Comparison of ENCODE assay signal across 8 cellular contexts in the genomic region with DNA sequence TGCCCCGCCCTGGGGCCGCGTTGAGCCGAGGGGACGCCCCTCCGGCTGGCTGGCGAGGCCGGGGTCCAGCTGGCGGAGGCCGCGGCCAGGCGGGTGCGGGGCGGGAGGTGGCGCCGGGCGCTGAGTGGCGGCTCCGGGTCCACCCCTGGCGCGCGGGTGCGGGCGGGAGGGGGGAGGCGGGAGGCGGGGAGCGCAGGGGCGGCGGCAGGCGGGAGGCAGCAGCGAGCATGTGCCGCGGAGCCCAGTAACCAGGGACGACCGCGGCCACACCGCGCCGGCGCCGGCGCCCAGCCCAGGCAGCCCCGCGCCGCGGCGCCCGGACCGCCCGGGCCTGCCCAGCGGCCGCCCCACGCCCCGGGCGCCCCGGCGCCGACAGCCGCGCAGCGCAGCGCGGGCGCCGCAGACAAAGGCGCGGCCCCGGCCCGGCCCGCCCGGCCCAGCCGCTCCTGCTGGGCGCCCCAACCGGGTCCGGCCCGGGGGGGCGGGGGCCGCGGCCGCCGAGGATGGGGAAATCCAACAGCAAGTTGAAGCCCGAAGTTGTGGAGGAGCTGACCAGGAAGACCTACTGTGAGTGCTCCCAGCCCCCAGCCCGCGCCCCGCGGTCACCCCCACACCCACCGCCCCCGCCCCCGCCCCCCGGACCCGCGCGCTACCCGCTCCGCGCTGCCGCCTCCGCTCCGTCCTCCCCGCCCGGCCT. TPM values are rescaled to one million over a fixed set of nuclear protein-coding genes. Genes with fewer than 3 reads are reported as not detected.
A peak's percentile ranks its signal among the peaks of the same experiment; 100 is the strongest.
DNase-seq lines count a peak whose midpoint lies in the region; ATAC-seq, FAIRE-seq and TF ChIP-seq lines count a peak whose summit lies in the region.

TSS of gene NCS1 (plus strand) at position 244 of the 697 bp plus-strand sequence. CDS start at position 504, 260 bp downstream.

- no peak for TF ChIP-seq POLR2A in A549 (IDR thresholded peaks at IDR 0.05; ENCODE audit: low read length)
- peak in 1 of 2 donors; percentile 46 for TF ChIP-seq POLR2A in thyroid gland (IDR thresholded peaks at IDR 0.05)

- H3K4me2 ChIP-seq in A549 (peak within 1 kb of the TSS; percentile 90), osteoblast (ENCODE audit: insufficient read depth, low read length) (peak within 1 kb of the TSS; percentile 85)

- H3K27ac ChIP-seq in A549, result peak within 1 kb of the TSS; percentile 88 to 95
- peak within 1 kb of the TSS; percentile 69 for H3K27ac ChIP-seq in SJCRH30
- peak within 1 kb of the TSS; percentile 40 for H3K27ac ChIP-seq in osteoblast (ENCODE audit: low read depth, low read length)
- peak within 1 kb of the TSS; percentile 39 to 83 (median 50) for H3K27ac ChIP-seq in thyroid gland

- ATAC-seq in A549, result peak; percentile 80 to 82
- ATAC-seq in Right ventricle myocardium superior (ENCODE audit: poor library complexity), result peak; percentile 95
- no peak for ATAC-seq in GM21381 (IDR thresholded peaks at IDR 0.05; ENCODE audit: unreplicated experiment)

- H3K27me3 ChIP-seq in SJCRH30 (no peaks in the 10 kb centered on the region), adipocyte (replicated peaks; ENCODE audit: control insufficient read depth, insufficient read depth, low read length) (no peaks in the 10 kb centered on the region), osteoblast (ENCODE audit: insufficient read depth, low read length) (no peaks in the 10 kb centered on the region), thyroid gland (no peaks in the 10 kb centered on the region)

- no peak for FAIRE-seq in A549 (lab: Jason Lieb, UNC)

- H3K9me3 ChIP-seq in A549 (no peaks in the 10 kb centered on the region), SJCRH30 (replicated peaks) (no peaks in the 10 kb centered on the region), adipocyte (ENCODE audit: control insufficient read depth, low read length) (no peaks in the 10 kb centered on the region), osteoblast (ENCODE audit: low read depth, low read length) (no peaks in the 10 kb centered on the region), thyroid gland (no peaks in the 10 kb centered on the region)

- peaks cover 13% of the 10 kb centered on the region; the same call in 1 of the 3 replicates for H3K4me1 ChIP-seq in A549
- peaks cover 8% of the 10 kb centered on the region; the same call in 1 of the 2 replicates for H3K4me1 ChIP-seq in SJCRH30
- peaks cover 4% of the 10 kb centered on the region for H3K4me1 ChIP-seq in adipocyte (ENCODE audit: control insufficient read depth, insufficient read depth, low read length)
- peaks cover 6% of the 10 kb centered on the region for H3K4me1 ChIP-seq in osteoblast (ENCODE audit: insufficient read depth, low read length)
- peaks cover 10 to 18% of the 10 kb centered on the region in 2 donors for H3K4me1 ChIP-seq in thyroid gland

- POLR2A ChIA-PET in A549 (lab: Yijun Ruan, JAX) (interaction anchor here (1.4 kb wide), 1 partner anchor 14 kb away, joined by 3 read pairs; no protein-coding TSS in a partner anchor), HEK293T (lab: Yijun Ruan, JAX) (no interaction called here)

- TF ChIP-seq EP300 in A549 (IDR thresholded peaks at IDR 0.05), result no peak

- H3K9ac ChIP-seq in adipocyte (ENCODE audit: low read length), result peak within 1 kb of the TSS; percentile 85

- H2AFZ ChIP-seq in osteoblast (ENCODE audit: low read length), result peak within 1 kb of the TSS; percentile 77

- WGBS in A549 (ENCODE audit: missing lambda C conversion rate), result no CpG with 5 or more reads among the region's 101 CpGs
- 0% methylated on average over 1 to 3 of the region's 101 CpGs for WGBS in thyroid gland, 2 donors

- CTCF ChIA-PET in A549 (lab: Yijun Ruan, JAX), result interaction anchor here (0.6 kb wide), 1 partner anchor 66 kb away, joined by 3 read pairs; no protein-coding TSS in a partner anchor
- CTCF ChIA-PET in HEK293T (lab: Yijun Ruan, JAX), result no interaction called here

- TF ChIP-seq CTCF in A549 (IDR thresholded peaks at IDR 0.05) (no peak), osteoblast (IDR thresholded peaks at IDR 0.05; ENCODE audit: extremely low read depth, low read depth, low read length) (no peak), thyroid gland (IDR thresholded peaks at IDR 0.05) (no peak)

- H3K36me3 ChIP-seq in SJCRH30 (peaks cover 20% of the 10 kb centered on the region), adipocyte (ENCODE audit: control insufficient read depth, insufficient read depth, low read length, severe bottlenecking) (no peaks in the 10 kb centered on the region), osteoblast (ENCODE audit: insufficient read depth, low read length) (no peaks in the 10 kb centered on the region), thyroid gland (no peaks in the 10 kb centered on the region)

- peak; percentile 53 to 90 for DNase-seq in A549 (ENCODE audit: low read depth in 1 of 2, low spot score in 1 of 2)
- peak; percentile 88 for DNase-seq in HEK293T (ENCODE audit: extremely low spot score)
- DNase-seq in SJCRH30, result peak; percentile 81 to 83
- peak; percentile 91 for DNase-seq in adipocyte (ENCODE audit: low read depth)
- DNase-seq in Right ventricle myocardium superior, result peak; percentile 84
- peak; percentile 100 for DNase-seq in osteoblast (ENCODE audit: insufficient read length, low spot score, missing footprints)
- peak; percentile 86 to 87 for DNase-seq in thyroid gland

- H4K20me1 ChIP-seq in osteoblast (ENCODE audit: insufficient read depth, low read length), result peaks cover 37% of the 10 kb centered on the region

- peaks cover 46% of the 10 kb centered on the region for H3K79me2 ChIP-seq in osteoblast (ENCODE audit: insufficient read depth, low read length)

- intact Hi-C loops in Right ventricle myocardium superior (cut with DNase I) (no loop called here), thyroid gland (cut with DNase I) (no loop called here)

- H3K4me3 ChIP-seq in A549 (peak within 1 kb of the TSS; percentile 86), SJCRH30 (peak within 1 kb of the TSS; percentile 99), adipocyte (ENCODE audit: low read length) (peak within 1 kb of the TSS; percentile 87), osteoblast (ENCODE audit: insufficient read depth, low read length) (peak within 1 kb of the TSS; percentile 74), thyroid gland (replicated peaks in 1 of 3) (peak within 1 kb of the TSS in 2 of 3 donors; percentile 62 to 83)

- TF ChIP-seq RAD21 in A549 (conservative IDR thresholded peaks at IDR 0.05 in 1 of 2, IDR thresholded peaks at IDR 0.05 in 1 of 2), result no peak

TF ChIP-seq in A549, 52 proteins besides CTCF, POLR2A, EP300 and RAD21:
- TF ChIP-seq, protein P1, sequence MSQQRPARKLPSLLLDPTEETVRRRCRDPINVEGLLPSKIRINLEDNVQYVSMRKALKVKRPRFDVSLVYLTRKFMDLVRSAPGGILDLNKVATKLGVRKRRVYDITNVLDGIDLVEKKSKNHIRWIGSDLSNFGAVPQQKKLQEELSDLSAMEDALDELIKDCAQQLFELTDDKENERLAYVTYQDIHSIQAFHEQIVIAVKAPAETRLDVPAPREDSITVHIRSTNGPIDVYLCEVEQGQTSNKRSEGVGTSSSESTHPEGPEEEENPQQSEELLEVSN (IDR thresholded peaks at IDR 0.05; ENCODE audit: borderline replicate concordance, low read depth), result peak; percentile 57; the same call in 1 of the 2 replicates
- TF ChIP-seq MAX (IDR thresholded peaks at IDR 0.05) (peak; percentile 43; the same call in 1 of the 2 replicates), FOSL2 (IDR thresholded peaks at IDR 0.05) (no peak), FOSL2 (CRISPR knock-in tag; IDR thresholded peaks at IDR 0.05) (no peak)

TF ChIP-seq in HEK293T, 16 proteins besides CTCF, POLR2A, EP300 and RAD21:
- TF ChIP-seq HDGF (IDR thresholded peaks at IDR 0.05; ENCODE audit: borderline replicate concordance), result no peak
- no peak for TF ChIP-seq PKNOX1 (IDR thresholded peaks at IDR 0.05)
- TF ChIP-seq NFRKB (IDR thresholded peaks at IDR 0.05), result no peak
- TF ChIP-seq ARNT (IDR thresholded peaks at IDR 0.05), result no peak
- no peak for TF ChIP-seq FOXK2 (IDR thresholded peaks at IDR 0.05)
- TF ChIP-seq SP1 (IDR thresholded peaks at IDR 0.05), result no peak
- no peak for TF ChIP-seq SUZ12 (IDR thresholded peaks at IDR 0.05)
- no peak for TF ChIP-seq TARDBP (IDR thresholded peaks at IDR 0.05)
- no peak for TF ChIP-seq FOXA1 (IDR thresholded peaks at IDR 0.05)
- no peak for TF ChIP-seq ZNF384 (IDR thresholded peaks at IDR 0.05)
- no peak for TF ChIP-seq ELF4 (IDR thresholded peaks at IDR 0.05)
- no peak for TF ChIP-seq L3MBTL2 (conservative IDR thresholded peaks at IDR 0.05)

RNA-seq across cellular contexts. Expression of gene NCS1, which starts in this region (rescaled TPM):
- 19.1 and 21.9 TPM in 2 replicates for polyA plus RNA-seq in A549 (2011; rRNA removed)
- 29.4 and 35.8 TPM in 2 replicates for polyA plus RNA-seq in A549 (2012; cell fraction: cytosol; rRNA removed)
- 26.8 and 29.2 TPM in 2 replicates for polyA plus RNA-seq in A549 (2012; cell fraction: nucleus; rRNA removed)
- polyA plus RNA-seq in A549 (2017; fragmentation: RNase III; extraction: RNeasy Plus Mini Kit Qiagen cat#74134 plus additional on column Dnase treatment), result 16.5 to 17.9 TPM (median 17.3 TPM) in 3 replicates
- 25.3 and 28.0 TPM in 2 replicates for polyA minus RNA-seq in A549 (2011; rRNA and poly(A)+ RNA removed)
- 86.2 and 89.2 TPM in 2 replicates for total RNA-seq in SJCRH30 (2014; rRNA removed; shearing (Covaris generic))
- total RNA-seq in Right ventricle myocardium superior, result 5.0 TPM
- 43.0 and 49.9 TPM in 2 replicates for total RNA-seq in osteoblast
- total RNA-seq in thyroid gland, result 10 to 100 TPM; 31.0 to 85.4 (median 61.2) TPM

Comparison
In these comparisons a context has a peak if more than half of its experiments do, and no peak if none do; other contexts are left out.
1. H3K27ac ChIP-seq: peak in every context shown above with its lines; median percentile 92 in A549; 69 in SJCRH30; 50 in thyroid gland; 40 in osteoblast.